2 cellular contexts compared by ENCODE assay signal in genomic region chr10:61470730-61471129, GRCh38.
TF ChIP-seq lines count a peak whose summit lies in the region.

No MANE protein-coding gene starts in this region.

TF ChIP-seq in Ishikawa, 13 proteins besides CTCF, POLR2A, EP300 and RAD21 (continued from another document):
- TF ChIP-seq MAX (IDR thresholded peaks at IDR 0.05): no peak
- TF ChIP-seq TAF1 (IDR thresholded peaks at IDR 0.05; ENCODE audit: low read depth): no peak

TF ChIP-seq in K562, 482 proteins besides CTCF, POLR2A, EP300 and RAD21 (continued from another document):
- TF ChIP-seq RERE (CRISPR knock-in tag; IDR thresholded peaks at IDR 0.05; ENCODE audit: borderline replicate concordance) (no peak), CBX5 (IDR thresholded peaks at IDR 0.05; ENCODE audit: borderline replicate concordance, low read depth) (no peak), NFIX (CRISPR knock-in tag; IDR thresholded peaks at IDR 0.05; ENCODE audit: low read depth) (peak; percentile 64), ZNF511 (CRISPR knock-in tag; IDR thresholded peaks at IDR 0.05) (no peak), NUFIP1 (IDR thresholded peaks at IDR 0.05; ENCODE audit: partially characterized antibody) (no peak)
